ENCODE assay signal across 8 cellular contexts in the genomic region with DNA sequence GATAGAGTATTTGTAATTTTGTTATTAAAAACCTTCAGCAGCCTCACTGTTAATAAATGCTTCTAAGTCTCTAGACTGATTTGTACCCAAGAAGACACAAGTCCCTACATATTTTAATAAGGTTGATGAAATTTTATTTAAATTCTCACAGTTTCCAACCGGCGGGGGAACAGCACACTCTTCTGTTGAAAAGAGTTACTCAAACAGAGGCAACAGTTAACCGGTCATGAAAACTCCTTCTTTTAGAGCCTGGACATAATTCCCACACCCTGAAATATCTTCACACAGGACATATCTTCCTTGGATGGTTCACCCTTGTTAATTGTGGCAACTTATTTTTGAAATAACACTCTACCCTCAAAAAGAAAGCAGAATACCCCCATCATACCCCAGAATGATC.
DNase-seq lines count a peak whose midpoint lies in the region; ATAC-seq and TF ChIP-seq lines count a peak whose summit lies in the region.

No MANE protein-coding gene starts in this region.

- peak in 1 of 5 donors; percentile 46 for DNase-seq in CD8-positive, alpha-beta memory T cell
- no peak for DNase-seq in esophagus squamous epithelium (lab: John Stamatoyannopoulos, UW)
- no peak for DNase-seq in occipital lobe (lab: John Stamatoyannopoulos, UW)

- peaks cover 58% of the 10 kb centered on the region for H3K4me1 ChIP-seq in CD8-positive, alpha-beta memory T cell (ENCODE audit: insufficient read depth, low read length)
- H3K4me1 ChIP-seq in esophagus squamous epithelium (peaks cover 2 to 34% (median 8%) of the 10 kb centered on the region in 3 donors), muscle layer of duodenum (ENCODE audit: control insufficient read depth in 1 of 2, insufficient read depth in 2 of 2, low read length in 2 of 2) (peaks cover 3 to 34% of the 10 kb centered on the region in 2 donors)

- ATAC-seq in GM21619 (IDR thresholded peaks at IDR 0.05; ENCODE audit: unreplicated experiment) = no peak
- no peak for ATAC-seq in HG02938 (IDR thresholded peaks at IDR 0.05; ENCODE audit: unreplicated experiment)
- no peak for ATAC-seq in HG03280 (IDR thresholded peaks at IDR 0.05; ENCODE audit: unreplicated experiment)

- TF ChIP-seq CTCF in esophagus squamous epithelium (IDR thresholded peaks at IDR 0.05) = peak in 4 of 6 experiments; percentile 15 to 37 (median 26)

- 37 to 61% methylated on average over 3 of the region's 3 CpGs for WGBS in esophagus squamous epithelium, 2 donors

- H3K9me3 Mint-ChIP-seq in CD8-positive, alpha-beta memory T cell = no peaks in the 10 kb centered on the region
- H3K9me3 Mint-ChIP-seq in T-helper 1 cell treated with Interleukin-12 subunit alpha and Interleukin-12 subunit beta and Interleukin-4 antibody, amounts not matched to agents 30 μg/mL and 1 μg/mL, for 36 hours = no peaks in the 10 kb centered on the region

- H3K27me3 Mint-ChIP-seq in CD8-positive, alpha-beta memory T cell = peaks cover 0 to 1% of the 10 kb centered on the region in 2 donors
- peaks cover 94% of the 10 kb centered on the region for H3K27me3 Mint-ChIP-seq in T-helper 1 cell treated with Interleukin-12 subunit alpha and Interleukin-12 subunit beta and Interleukin-4 antibody, amounts not matched to agents 30 μg/mL and 1 μg/mL, for 36 hours (ENCODE audit: low read depth)

- H3K27ac ChIP-seq in CD8-positive, alpha-beta memory T cell (ENCODE audit: low read depth, low read length) = no peak overlapping the region
- peak overlapping the region; percentile 50 to 69 (median 63) for H3K27ac ChIP-seq in esophagus squamous epithelium
- peak overlapping the region; percentile 84 for H3K27ac ChIP-seq in muscle layer of duodenum (ENCODE audit: low read length)

- no peaks in the 10 kb centered on the region for H3K9me3 ChIP-seq in CD8-positive, alpha-beta memory T cell (ENCODE audit: low read length)
- H3K9me3 ChIP-seq in esophagus squamous epithelium = no peaks in the 10 kb centered on the region
- H3K9me3 ChIP-seq in muscle layer of duodenum (ENCODE audit: control insufficient read depth in 1 of 2, low read length in 2 of 2) = no peaks in the 10 kb centered on the region

- H3K4me3 Mint-ChIP-seq in CD8-positive, alpha-beta memory T cell = peak overlapping the region; percentile 66 to 88 (median 72)
- H3K4me3 Mint-ChIP-seq in T-helper 1 cell treated with Interleukin-12 subunit alpha and Interleukin-12 subunit beta and Interleukin-4 antibody, amounts not matched to agents 30 μg/mL and 1 μg/mL, for 36 hours = peak overlapping the region; percentile 76

- TF ChIP-seq POLR2A in esophagus squamous epithelium (IDR thresholded peaks at IDR 0.05) = no peak

- CTCF ChIA-PET in CD8-positive, alpha-beta memory T cell (lab: Charles Lee) = no interaction called here

- H3K36me3 Mint-ChIP-seq in CD8-positive, alpha-beta memory T cell = peaks cover 2 to 12% (median 2%) of the 10 kb centered on the region in 3 donors
- H3K36me3 Mint-ChIP-seq in T-helper 1 cell treated with Interleukin-12 subunit alpha and Interleukin-12 subunit beta and Interleukin-4 antibody, amounts not matched to agents 30 μg/mL and 1 μg/mL, for 36 hours (ENCODE audit: low read depth) = no peaks in the 10 kb centered on the region

- peak overlapping the region in 6 of 8 donors; percentile 16 to 90 (median 70) for H3K27ac Mint-ChIP-seq in CD8-positive, alpha-beta memory T cell
- no peak overlapping the region for H3K27ac Mint-ChIP-seq in T-helper 1 cell treated with Interleukin-12 subunit alpha and Interleukin-12 subunit beta and Interleukin-4 antibody, amounts not matched to agents 30 μg/mL and 1 μg/mL, for 36 hours

- peaks cover 78 to 98% (median 97%) of the 10 kb centered on the region in 3 donors for H3K4me1 Mint-ChIP-seq in CD8-positive, alpha-beta memory T cell
- peaks cover 48% of the 10 kb centered on the region for H3K4me1 Mint-ChIP-seq in T-helper 1 cell treated with Interleukin-12 subunit alpha and Interleukin-12 subunit beta and Interleukin-4 antibody, amounts not matched to agents 30 μg/mL and 1 μg/mL, for 36 hours (ENCODE audit: low read depth)

- H3K4me3 ChIP-seq in CD8-positive, alpha-beta memory T cell (ENCODE audit: low read length) = peak overlapping the region; percentile 46
- peak overlapping the region in 1 of 4 donors; percentile 53 for H3K4me3 ChIP-seq in esophagus squamous epithelium
- H3K4me3 ChIP-seq in muscle layer of duodenum (ENCODE audit: low read depth in 1 of 2, low read length in 2 of 2) = peak overlapping the region; percentile 55 to 61

- intact Hi-C loops in esophagus squamous epithelium (cut with DNase I) = no loop called here

- no peaks in the 10 kb centered on the region for H3K27me3 ChIP-seq in CD8-positive, alpha-beta memory T cell (ENCODE audit: insufficient read depth, low read length, poor library complexity, severe bottlenecking)
- H3K27me3 ChIP-seq in esophagus squamous epithelium (no peaks in the 10 kb centered on the region), muscle layer of duodenum (ENCODE audit: low read depth, low read length) (no peaks in the 10 kb centered on the region)

- no peaks in the 10 kb centered on the region for H3K36me3 ChIP-seq in CD8-positive, alpha-beta memory T cell (ENCODE audit: insufficient read depth, low read length)
- no peaks in the 10 kb centered on the region for H3K36me3 ChIP-seq in esophagus squamous epithelium
- no peaks in the 10 kb centered on the region for H3K36me3 ChIP-seq in muscle layer of duodenum (ENCODE audit: control insufficient read depth in 1 of 2, insufficient read depth in 2 of 2, low read length in 2 of 2)

- POLR2A ChIA-PET in CD8-positive, alpha-beta memory T cell (lab: Charles Lee) = no interaction called here
